8 cellular contexts compared by ENCODE assay signal in genomic region chr6:26596579-26597388, GRCh38. TPM values are rescaled to one million over a fixed set of nuclear protein-coding genes. Genes with fewer than 3 reads are reported as not detected.
DNase-seq lines count a peak whose midpoint lies in the region; ATAC-seq and TF ChIP-seq lines count a peak whose summit lies in the region.

Gene ABT1 (plus strand): TSS chr6:26596953. CDS start chr6:26596983, 30 bp downstream.

- H3K4me1 ChIP-seq in naive thymus-derived CD4-positive, alpha-beta T cell (ENCODE audit: control insufficient read depth in 2 of 2, insufficient read depth in 2 of 2, low read length in 2 of 2): peaks cover 17 to 22% of the 10 kb centered on the region in 2 donors

- H3K27ac Mint-ChIP-seq in activated T-helper 17 cell treated with anti-CD3 and anti-CD28 coated beads, Interleukin-2, amount 50 U/mL, for 72 hours: no peak within 1 kb of the TSS
- peak within 1 kb of the TSS in 1 of 9 donors; percentile 92 for H3K27ac Mint-ChIP-seq in naive thymus-derived CD4-positive, alpha-beta T cell
- no peak within 1 kb of the TSS for H3K27ac Mint-ChIP-seq in stimulated activated naive B cell treated with anti-CD40 and anti-IgM and Interleukin-4, amounts not matched to agents 10 μg/mL and 1 μg/mL and 100 μg/mL, for 72 hours

- POLR2A ChIA-PET in RWPE1 (lab: Yijun Ruan, JAX; ENCODE audit: low non-redundant PET): no interaction called here
- POLR2A ChIA-PET in naive thymus-derived CD4-positive, alpha-beta T cell (lab: Charles Lee): interaction anchor here (0.6 to 2.9 kb wide), 9 partner anchors 11 to 567 kb away, joined by 3 to 17 read pairs (median 4); a partner anchor contains a TSS

- H3K27ac ChIP-seq in RWPE1: peak within 1 kb of the TSS; percentile 84
- H3K27ac ChIP-seq in naive thymus-derived CD4-positive, alpha-beta T cell (ENCODE audit: low read depth, low read length): peak within 1 kb of the TSS; percentile 89

- H3K4me3 ChIP-seq in fibroblast of mammary gland (ENCODE audit: control insufficient read depth, low read depth, low read length): peak within 1 kb of the TSS; percentile 99
- peak within 1 kb of the TSS; percentile 81 for H3K4me3 ChIP-seq in naive thymus-derived CD4-positive, alpha-beta T cell (ENCODE audit: low read length)

- no peaks in the 10 kb centered on the region for H3K9me3 ChIP-seq in naive thymus-derived CD4-positive, alpha-beta T cell (ENCODE audit: control insufficient read depth in 2 of 3, low read length in 3 of 3)

- H3K27me3 Mint-ChIP-seq in activated T-helper 17 cell treated with anti-CD3 and anti-CD28 coated beads, Interleukin-2, amount 50 U/mL, for 72 hours: peaks cover 17% of the 10 kb centered on the region
- H3K27me3 Mint-ChIP-seq in naive thymus-derived CD4-positive, alpha-beta T cell: peaks cover 3 to 28% (median 16%) of the 10 kb centered on the region in 5 donors
- H3K27me3 Mint-ChIP-seq in stimulated activated naive B cell treated with anti-CD40 and anti-IgM and Interleukin-4, amounts not matched to agents 10 μg/mL and 1 μg/mL and 100 μg/mL, for 72 hours: peaks cover 10 to 16% of the 10 kb centered on the region in 2 donors

- no peak within 1 kb of the TSS for H3K4me3 Mint-ChIP-seq in activated T-helper 17 cell treated with anti-CD3 and anti-CD28 coated beads, Interleukin-2, amount 50 U/mL, for 72 hours
- H3K4me3 Mint-ChIP-seq in naive thymus-derived CD4-positive, alpha-beta T cell: no peak within 1 kb of the TSS
- no peak within 1 kb of the TSS for H3K4me3 Mint-ChIP-seq in stimulated activated naive B cell treated with anti-CD40 and anti-IgM and Interleukin-4, amounts not matched to agents 10 μg/mL and 1 μg/mL and 100 μg/mL, for 72 hours

- peak; percentile 85 for ATAC-seq in activated T-helper 17 cell treated with anti-CD3 and anti-CD28 coated beads, Interleukin-2, amount 50 U/mL, for 72 hours (replicated peaks)
- ATAC-seq in naive thymus-derived CD4-positive, alpha-beta T cell: peak; percentile 95
- ATAC-seq in stimulated activated naive B cell treated with anti-CD40 and anti-IgM and Interleukin-4, amounts not matched to agents 10 μg/mL and 1 μg/mL and 100 μg/mL, for 72 hours (replicated peaks): peak; percentile 87 to 88

- peaks cover 6% of the 10 kb centered on the region for H3K36me3 Mint-ChIP-seq in activated T-helper 17 cell treated with anti-CD3 and anti-CD28 coated beads, Interleukin-2, amount 50 U/mL, for 72 hours (ENCODE audit: low read depth)
- peaks cover 0 to 12% (median 9%) of the 10 kb centered on the region in 5 donors for H3K36me3 Mint-ChIP-seq in naive thymus-derived CD4-positive, alpha-beta T cell
- H3K36me3 Mint-ChIP-seq in stimulated activated naive B cell treated with anti-CD40 and anti-IgM and Interleukin-4, amounts not matched to agents 10 μg/mL and 1 μg/mL and 100 μg/mL, for 72 hours: peaks cover 8 to 17% of the 10 kb centered on the region in 2 donors

- H3K4me1 Mint-ChIP-seq in activated T-helper 17 cell treated with anti-CD3 and anti-CD28 coated beads, Interleukin-2, amount 50 U/mL, for 72 hours: peaks cover 22% of the 10 kb centered on the region
- H3K4me1 Mint-ChIP-seq in naive thymus-derived CD4-positive, alpha-beta T cell: peaks cover 5 to 20% (median 10%) of the 10 kb centered on the region in 7 donors
- peaks cover 12 to 18% of the 10 kb centered on the region in 2 donors for H3K4me1 Mint-ChIP-seq in stimulated activated naive B cell treated with anti-CD40 and anti-IgM and Interleukin-4, amounts not matched to agents 10 μg/mL and 1 μg/mL and 100 μg/mL, for 72 hours

- peaks cover 8 to 14% of the 10 kb centered on the region in 2 donors for H3K27me3 ChIP-seq in naive thymus-derived CD4-positive, alpha-beta T cell (ENCODE audit: control insufficient read depth in 2 of 2, insufficient read depth in 2 of 2, low read length in 2 of 2)

- TF ChIP-seq CTCF in RWPE1 (conservative IDR thresholded peaks at IDR 0.05; ENCODE audit: low read depth) (no peak), fibroblast of mammary gland (conservative IDR thresholded peaks at IDR 0.05; ENCODE audit: control insufficient read depth, insufficient read depth, low read depth, low read length) (no peak)

- no peaks in the 10 kb centered on the region for H3K9me3 Mint-ChIP-seq in activated T-helper 17 cell treated with anti-CD3 and anti-CD28 coated beads, Interleukin-2, amount 50 U/mL, for 72 hours
- H3K9me3 Mint-ChIP-seq in naive thymus-derived CD4-positive, alpha-beta T cell: no peaks in the 10 kb centered on the region
- no peaks in the 10 kb centered on the region for H3K9me3 Mint-ChIP-seq in stimulated activated naive B cell treated with anti-CD40 and anti-IgM and Interleukin-4, amounts not matched to agents 10 μg/mL and 1 μg/mL and 100 μg/mL, for 72 hours

- intact Hi-C loops in naive thymus-derived CD4-positive, alpha-beta T cell (cut with micrococcal nuclease): loop anchor here (1.0 to 10.0 kb wide), 19 partner anchors 24 to 1488 kb away; partner anchors contain the start of genes HMGN4 (in 2 of the 2), BTN3A2 (in 1 of the 2), TRIM38 (in 1 of the 2) and ZNF165 (in 1 of the 2)

- peak; percentile 98 for DNase-seq in EH (ENCODE audit: low read depth)
- peak; percentile 99 for DNase-seq in H4 (ENCODE audit: low spot score)
- DNase-seq in LoVo (ENCODE audit: low spot score): peak; percentile 97
- peak; percentile 99 for DNase-seq in RWPE1 (ENCODE audit: low spot score)
- peak; percentile 99 for DNase-seq in fibroblast of mammary gland (ENCODE audit: low read depth)
- DNase-seq in naive thymus-derived CD4-positive, alpha-beta T cell: peak; percentile 87 to 96 (median 95)
- peak; percentile 97 for DNase-seq in stimulated activated naive B cell treated with anti-CD40 and anti-IgM and Interleukin-4, amounts not matched to agents 10 μg/mL and 1 μg/mL and 100 μg/mL, for 72 hours

- H3K36me3 ChIP-seq in naive thymus-derived CD4-positive, alpha-beta T cell (ENCODE audit: control insufficient read depth in 2 of 3, insufficient read depth in 3 of 3, low read length in 3 of 3): peaks cover 6 to 24% (median 18%) of the 10 kb centered on the region in 3 experiments

- CTCF ChIA-PET in RWPE1 (lab: Yijun Ruan, JAX): interaction anchor here (3.0 kb wide), 1 partner anchor 23 kb away, joined by 39 read pairs; no protein-coding TSS in a partner anchor
- CTCF ChIA-PET in naive thymus-derived CD4-positive, alpha-beta T cell (lab: Charles Lee): interaction anchor here (1.4 to 4.0 kb wide), 5 partner anchors 17 to 422 kb away, joined by 4 to 27 read pairs (median 16); no protein-coding TSS in a partner anchor

RNA-seq across cellular contexts. Expression of gene ABT1, which starts in this region (rescaled TPM):
- total RNA-seq in H4 (2014; rRNA removed; shearing (Covaris generic)): 15.0 and 15.2 TPM in 2 replicates
- total RNA-seq in activated T-helper 17 cell treated with anti-CD3 and anti-CD28 coated beads, Interleukin-2, amount 50 U/mL, for 72 hours: 10 to 100 TPM; 24.5 to 30.0 TPM
- 10 to 100 TPM; 23.3 to 37.5 (median 35.0) TPM for total RNA-seq in naive thymus-derived CD4-positive, alpha-beta T cell
- 10 to 100 TPM; 39.4 to 44.8 TPM for polyA plus RNA-seq in naive thymus-derived CD4-positive, alpha-beta T cell

Comparison
In these comparisons a context has a peak if more than half of its experiments do, and no peak if none do; other contexts are left out.
1. Peak in every context shown above with its lines: DNase-seq, ATAC-seq, H3K4me3 ChIP-seq and H3K27ac ChIP-seq.